1 cellular context compared by ENCODE assay signal in genomic region chr15:78000089-78000926, GRCh38.
TF ChIP-seq lines count a peak whose summit lies in the region.

No MANE protein-coding gene starts in this region.

TF ChIP-seq in HepG2, 621 proteins besides CTCF, POLR2A, EP300 and RAD21 (continued from another document and continues in another):
- TF ChIP-seq HMGXB4 (CRISPR knock-in tag; IDR thresholded peaks at IDR 0.05; ENCODE audit: borderline replicate concordance in 1 of 2, low read depth in 1 of 2) (0 out of 4 replicates have a peak, but pooled peaks of 1 of the 2 experiments have one; percentile 29), ZNF382 (CRISPR knock-in tag; IDR thresholded peaks at IDR 0.05; ENCODE audit: borderline replicate concordance) (no peak), ZNF878 (CRISPR knock-in tag; IDR thresholded peaks at IDR 0.05) (no peak), MIXL1 (CRISPR knock-in tag; IDR thresholded peaks at IDR 0.05) (peak; percentile 46; the same call in 1 of the 2 replicates), ATF7-NPFF (CRISPR knock-in tag; IDR thresholded peaks at IDR 0.05; ENCODE audit: low read depth) (no peak), BCL3 (CRISPR knock-in tag; IDR thresholded peaks at IDR 0.05) (no peak), ERF (CRISPR knock-in tag; IDR thresholded peaks at IDR 0.05) (peak; percentile 27; the same call in 1 of the 2 replicates), IRF2 (CRISPR knock-in tag; IDR thresholded peaks at IDR 0.05) (no peak), GMEB1 (CRISPR knock-in tag; IDR thresholded peaks at IDR 0.05; ENCODE audit: borderline replicate concordance) (no peak), SCMH1 (CRISPR knock-in tag; IDR thresholded peaks at IDR 0.05; ENCODE audit: borderline replicate concordance) (no peak), POLR2G (IDR thresholded peaks at IDR 0.05; ENCODE audit: low read depth, low read length) (no peak), ZNF749 (CRISPR knock-in tag; IDR thresholded peaks at IDR 0.05; ENCODE audit: borderline replicate concordance) (no peak), IRF1 (CRISPR knock-in tag; IDR thresholded peaks at IDR 0.05; ENCODE audit: low read depth) (no peak), DNMT1 (CRISPR knock-in tag; IDR thresholded peaks at IDR 0.05) (0 out of 2 replicates have a peak, but pooled peaks have one; percentile 61), SYNCRIP (IDR thresholded peaks at IDR 0.05; ENCODE audit: insufficient read depth, low read depth, low read length) (no peak), ZNF879 (CRISPR knock-in tag; IDR thresholded peaks at IDR 0.05) (no peak), ZSCAN25 (CRISPR knock-in tag; IDR thresholded peaks at IDR 0.05) (no peak), ZNF780A (CRISPR knock-in tag; IDR thresholded peaks at IDR 0.05) (no peak), NR2F1 (CRISPR knock-in tag; IDR thresholded peaks at IDR 0.05) (no peak), PATZ1 (CRISPR knock-in tag; IDR thresholded peaks at IDR 0.05) (0 out of 2 replicates have a peak, but pooled peaks have one; percentile 37), HMGA1 (CRISPR knock-in tag; conservative IDR thresholded peaks at IDR 0.05) (no peak), TCF7 (IDR thresholded peaks at IDR 0.05; ENCODE audit: low read depth) (no peak), MIER2 (CRISPR knock-in tag; IDR thresholded peaks at IDR 0.05) (no peak), ZKSCAN8 (CRISPR knock-in tag; IDR thresholded peaks at IDR 0.05; ENCODE audit: borderline replicate concordance) (no peak), ZBTB42 (CRISPR knock-in tag; IDR thresholded peaks at IDR 0.05) (no peak), PCBP2 (optimal IDR thresholded peaks at IDR 0.05; ENCODE audit: low read depth, low read length, poor library complexity, severe bottlenecking) (no peak), REPIN1 (CRISPR knock-in tag; IDR thresholded peaks at IDR 0.05; ENCODE audit: borderline replicate concordance, low read depth) (no peak), ZBTB2 (CRISPR knock-in tag; IDR thresholded peaks at IDR 0.05; ENCODE audit: low read depth) (no peak), THAP11 (CRISPR knock-in tag; IDR thresholded peaks at IDR 0.05) (peak; percentile 45; the same call in 1 of the 2 replicates), SP1 (IDR thresholded peaks at IDR 0.05) (no peak), SP1 (CRISPR knock-in tag; IDR thresholded peaks at IDR 0.05) (peak; percentile 89), ZNF17 (CRISPR knock-in tag; IDR thresholded peaks at IDR 0.05) (no peak), ZNF615 (CRISPR knock-in tag; IDR thresholded peaks at IDR 0.05; ENCODE audit: borderline replicate concordance) (no peak), MYNN (CRISPR knock-in tag; IDR thresholded peaks at IDR 0.05; ENCODE audit: low read depth) (no peak), MEF2D (CRISPR knock-in tag; IDR thresholded peaks at IDR 0.05) (no peak), ZNF441 (CRISPR knock-in tag; IDR thresholded peaks at IDR 0.05; ENCODE audit: borderline replicate concordance) (no peak), HINFP (CRISPR knock-in tag; IDR thresholded peaks at IDR 0.05; ENCODE audit: low read depth) (no peak), ZNF816 (CRISPR knock-in tag; IDR thresholded peaks at IDR 0.05; ENCODE audit: borderline replicate concordance) (no peak), NFE2L1 (CRISPR knock-in tag; IDR thresholded peaks at IDR 0.05; ENCODE audit: borderline replicate concordance) (no peak), HDAC6 (IDR thresholded peaks at IDR 0.05; ENCODE audit: low read depth, low read length) (no peak), ZNF703 (CRISPR knock-in tag; IDR thresholded peaks at IDR 0.05; ENCODE audit: borderline replicate concordance) (no peak), HIC2 (CRISPR knock-in tag; IDR thresholded peaks at IDR 0.05; ENCODE audit: low read depth) (peak; percentile 74), SMC3 (IDR thresholded peaks at IDR 0.05; ENCODE audit: low read length) (peak; percentile 44; the same call in 1 of the 2 replicates), PAF1 (CRISPR knock-in tag; IDR thresholded peaks at IDR 0.05) (no peak), ZNF563 (CRISPR knock-in tag; IDR thresholded peaks at IDR 0.05) (no peak), KDM5B (CRISPR knock-in tag; IDR thresholded peaks at IDR 0.05; ENCODE audit: borderline replicate concordance) (no peak), ZNF639 (CRISPR knock-in tag; conservative IDR thresholded peaks at IDR 0.05) (no peak), HOXA3 (CRISPR knock-in tag; IDR thresholded peaks at IDR 0.05) (0 out of 2 replicates have a peak, but pooled peaks have one; percentile 23), MAZ (IDR thresholded peaks at IDR 0.05; ENCODE audit: borderline replicate concordance, low read depth, low read length) (no peak), MAZ (CRISPR knock-in tag; IDR thresholded peaks at IDR 0.05; ENCODE audit: low read depth) (peak; percentile 74), KLF12 (CRISPR knock-in tag; IDR thresholded peaks at IDR 0.05; ENCODE audit: borderline replicate concordance) (no peak), ZNF562 (CRISPR knock-in tag; IDR thresholded peaks at IDR 0.05; ENCODE audit: borderline replicate concordance) (no peak), ZBTB38 (CRISPR knock-in tag; IDR thresholded peaks at IDR 0.05) (peak; percentile 70), SIX1 (CRISPR knock-in tag; IDR thresholded peaks at IDR 0.05; ENCODE audit: borderline replicate concordance) (no peak), STAT6 (CRISPR knock-in tag; IDR thresholded peaks at IDR 0.05; ENCODE audit: borderline replicate concordance) (no peak), SP4 (CRISPR knock-in tag; IDR thresholded peaks at IDR 0.05) (peak; percentile 70)
